Comparison of ENCODE assay signal across 10 cellular contexts in the genomic region with DNA sequence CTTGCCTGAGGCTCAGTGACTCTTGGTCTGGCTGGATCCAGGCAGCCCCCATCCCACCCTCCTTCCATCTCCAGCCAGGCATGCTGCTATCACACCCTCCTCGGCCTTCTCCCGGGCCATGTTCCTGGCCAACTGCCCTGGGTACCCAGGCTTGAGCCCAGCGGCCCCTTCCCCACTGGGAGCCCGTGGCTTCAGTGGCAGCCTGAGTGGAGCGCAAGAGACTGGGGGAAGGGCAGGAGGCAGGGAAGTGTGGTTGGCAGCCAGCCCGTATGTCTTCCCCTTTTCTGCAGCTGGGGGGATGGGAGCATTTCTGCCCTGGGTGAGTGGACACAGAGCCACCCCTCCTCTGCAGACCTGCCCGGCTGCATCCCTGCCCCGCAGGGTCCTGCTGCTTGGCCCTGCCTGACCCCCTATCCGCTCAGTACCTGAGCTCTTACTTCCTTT.
DNase-seq lines count a peak whose midpoint lies in the region; ATAC-seq lines count a peak whose summit lies in the region.
"Had no signal": no experiment of that assay in that cellular context is flagged by ENCODE, and none has a peak within 500 bp of the region (broad histone marks: within the 10 kb centered on the region; RNA-seq: fewer than 3 reads in every experiment).

No MANE protein-coding gene starts in this region.

- no peak for ATAC-seq in activated naive CD8-positive, alpha-beta T cell treated with anti-CD3 and anti-CD28 coated beads, Interleukin-2, amount 50 U/mL, for 24 hours

- DNase-seq in Kasumi-1 (lab: John Stamatoyannopoulos, UW): peak; percentile 87 to 93
- peak; percentile 58 for DNase-seq in dermis blood vessel endothelial cell
- peak; percentile 78 for DNase-seq in mesenteric fat pad (ENCODE audit: low spot score)
- DNase-seq in cerebellar nuclear complex (lab: John Stamatoyannopoulos, UW): no peak
- DNase-seq in NCI-H1417 treated with DMSO at 0.1 percent for 48 hours (lab: John Stamatoyannopoulos, UW): no peak
- no peak for DNase-seq in A172 (ENCODE audit: low spot score)
- no peak for DNase-seq in activated naive CD8-positive, alpha-beta T cell treated with anti-CD3 and anti-CD28 coated beads, Interleukin-2, amount 50 U/mL, for 24 hours
- DNase-seq: small intestine had no signal

- peak overlapping the region; percentile 76 to 97 (median 84) for H3K4me2 ChIP-seq in BLaER1 treated with 17β-estradiol and CSF1 and Interleukin-3, amounts not matched to agents 10 nM and 100 nM

- no peaks in the 10 kb centered on the region for H3K36me3 Mint-ChIP-seq in activated naive CD8-positive, alpha-beta T cell treated with anti-CD3 and anti-CD28 coated beads, Interleukin-2, amount 50 U/mL, for 24 hours (ENCODE audit: low read depth)

- H3K4me1 Mint-ChIP-seq in activated naive CD8-positive, alpha-beta T cell treated with anti-CD3 and anti-CD28 coated beads, Interleukin-2, amount 50 U/mL, for 24 hours: no peaks in the 10 kb centered on the region

- H3K9ac ChIP-seq in BLaER1 treated with 17β-estradiol and CSF1 and Interleukin-3, amounts not matched to agents 10 nM and 100 nM: peak overlapping the region in 6 of 11 experiments; percentile 7 to 58 (median 35); a peak in 6 of 22 replicates

- no peak overlapping the region for H3K4me3 Mint-ChIP-seq in activated naive CD8-positive, alpha-beta T cell treated with anti-CD3 and anti-CD28 coated beads, Interleukin-2, amount 50 U/mL, for 24 hours

- H4K20me1 ChIP-seq in BLaER1 treated with 17β-estradiol and CSF1 and Interleukin-3, amounts not matched to agents 10 nM and 100 nM: peaks cover 0 to 17% (median 0%) of the 10 kb centered on the region in 11 experiments; a peak in 4 of 22 replicates

- no peak overlapping the region; a peak in 1 of 20 replicates for H3K4me3 ChIP-seq in BLaER1 treated with 17β-estradiol and CSF1 and Interleukin-3, amounts not matched to agents 10 nM and 100 nM
- H3K4me3 ChIP-seq: thoracic aorta had no signal

- H3K4me1 ChIP-seq in BLaER1 treated with 17β-estradiol and CSF1 and Interleukin-3, amounts not matched to agents 10 nM and 100 nM: peaks cover 21 to 55% (median 51%) of the 10 kb centered on the region in 10 experiments

- H3K27ac Mint-ChIP-seq in activated naive CD8-positive, alpha-beta T cell treated with anti-CD3 and anti-CD28 coated beads, Interleukin-2, amount 50 U/mL, for 24 hours: no peak overlapping the region

- peak overlapping the region in 8 of 11 experiments; percentile 43 to 71 (median 61); a peak in 14 of 22 replicates for H3K27ac ChIP-seq in BLaER1 treated with 17β-estradiol and CSF1 and Interleukin-3, amounts not matched to agents 10 nM and 100 nM
- H3K27ac ChIP-seq: thoracic aorta had no signal

- no peaks in the 10 kb centered on the region; a peak in 1 of 22 replicates for H3K27me3 ChIP-seq in BLaER1 treated with 17β-estradiol and CSF1 and Interleukin-3, amounts not matched to agents 10 nM and 100 nM

- no peaks in the 10 kb centered on the region for H3K9me3 Mint-ChIP-seq in activated naive CD8-positive, alpha-beta T cell treated with anti-CD3 and anti-CD28 coated beads, Interleukin-2, amount 50 U/mL, for 24 hours

- H3K9me3 ChIP-seq in BLaER1 treated with 17β-estradiol and CSF1 and Interleukin-3, amounts not matched to agents 10 nM and 100 nM (replicated peaks in 1 of 11): no peaks in the 10 kb centered on the region
- H3K9me3 ChIP-seq: thoracic aorta had no signal

- H3K36me3 ChIP-seq in BLaER1 treated with 17β-estradiol and CSF1 and Interleukin-3, amounts not matched to agents 10 nM and 100 nM: peaks cover 0 to 40% (median 0%) of the 10 kb centered on the region in 11 experiments; a peak in 4 of 22 replicates
- H3K36me3 ChIP-seq: thoracic aorta had no signal

- H3K27me3 Mint-ChIP-seq in activated naive CD8-positive, alpha-beta T cell treated with anti-CD3 and anti-CD28 coated beads, Interleukin-2, amount 50 U/mL, for 24 hours: no peaks in the 10 kb centered on the region

Comparison
In these comparisons a context has a peak if more than half of its experiments do, and no peak if none do; other contexts are left out.
1. DNase-seq: peak in Kasumi-1 (2 of 2), dermis blood vessel endothelial cell (single experiment) and mesenteric fat pad (single experiment); none in cerebellar nuclear complex (0 of 2), NCI-H1417 treated with DMSO at 0.1 percent for 48 hours (single experiment), A172 (single experiment) and activated naive CD8-positive, alpha-beta T cell treated with anti-CD3 and anti-CD28 coated beads, Interleukin-2, amount 50 U/mL, for 24 hours (single experiment).